In genomic region chr9:88075966-88076285, GRCh38 we compare ENCODE assay signal across 8 cellular contexts.
A peak's percentile ranks its signal among the peaks of the same experiment; 100 is the strongest.
DNase-seq lines count a peak whose midpoint lies in the region; ATAC-seq, FAIRE-seq and TF ChIP-seq lines count a peak whose summit lies in the region.

No MANE protein-coding gene starts in this region.

- H3K27ac ChIP-seq in CD8-positive, alpha-beta T cell (ENCODE audit: low read depth, low read length): no peak overlapping the region
- H3K27ac ChIP-seq in PC-9: no peak overlapping the region
- H3K27ac ChIP-seq in pancreas: peak overlapping the region; percentile 93 to 96 (median 95)

- no peak for FAIRE-seq in pancreas (lab: Jason Lieb, UNC)

- peaks cover 16% of the 10 kb centered on the region for H3K4me1 Mint-ChIP-seq in CD8-positive, alpha-beta T cell (ENCODE audit: low read depth)

- TF ChIP-seq CTCF in CD8-positive, alpha-beta T cell (IDR thresholded peaks at IDR 0.05): no peak
- TF ChIP-seq CTCF in PC-9 (conservative IDR thresholded peaks at IDR 0.05) (no peak), epithelial cell of proximal tubule (conservative IDR thresholded peaks at IDR 0.05; ENCODE audit: low read depth, low read length) (no peak), pancreas (IDR thresholded peaks at IDR 0.05) (no peak)

- H3K27ac Mint-ChIP-seq in CD8-positive, alpha-beta T cell: no peak overlapping the region

- POLR2A ChIA-PET in CD8-positive, alpha-beta T cell (lab: Charles Lee): no interaction called here
- POLR2A ChIA-PET in PC-9 (lab: Charles Lee; ENCODE audit: unreplicated experiment): no interaction called here

- CTCF ChIA-PET in CD8-positive, alpha-beta T cell (lab: Charles Lee): interaction anchor here (0.5 to 1.4 kb wide), 3 partner anchors 10 to 575 kb away, joined by 3 to 4 read pairs (median 3); no protein-coding TSS in a partner anchor
- CTCF ChIA-PET in PC-9 (lab: Charles Lee): interaction anchor here (0.5 to 0.7 kb wide), 2 partner anchors 54 to 167 kb away, joined by 3 to 5 read pairs; no protein-coding TSS in a partner anchor

- no TSS peak for BruUV-seq in PC-9 (replicated peaks; lab: Mats Ljungman, UMichigan)

- no peaks in the 10 kb centered on the region for H3K36me3 ChIP-seq in CD8-positive, alpha-beta T cell (ENCODE audit: insufficient read depth, low read length)
- H3K36me3 ChIP-seq in PC-9 (ENCODE audit: low read depth) (no peaks in the 10 kb centered on the region), pancreas (no peaks in the 10 kb centered on the region)

- intact Hi-C loops in CD8-positive, alpha-beta T cell (cut with DNase I, micrococcal nuclease): no loop called here
- intact Hi-C loops in PC-9 (cut with micrococcal nuclease; ENCODE audit: unreplicated experiment) (loop anchor here (5.0 to 10.0 kb wide), 2 partner anchors 84 to 101 kb away; partner anchors contain the start of gene CDK20), pancreas (cut with DNase I) (no loop called here)

- H3K27me3 ChIP-seq in CD8-positive, alpha-beta T cell (ENCODE audit: insufficient read depth, low read length): peaks cover 8% of the 10 kb centered on the region
- H3K27me3 ChIP-seq in PC-9 (ENCODE audit: insufficient read depth, low read depth) (no peaks in the 10 kb centered on the region), pancreas (no peaks in the 10 kb centered on the region)

- H3K27me3 Mint-ChIP-seq in CD8-positive, alpha-beta T cell (ENCODE audit: low read depth): peaks cover 69% of the 10 kb centered on the region

- 0 to 1% methylated on average over 12 of the region's 12 CpGs for WGBS in pancreas, 2 donors

- no peaks in the 10 kb centered on the region for H3K4me1 ChIP-seq in CD8-positive, alpha-beta T cell (ENCODE audit: insufficient read depth, low read length)
- peaks cover 13% of the 10 kb centered on the region for H3K4me1 ChIP-seq in PC-9 (replicated peaks; ENCODE audit: insufficient read depth)
- H3K4me1 ChIP-seq in pancreas: peaks cover 4 to 10% (median 6%) of the 10 kb centered on the region in 3 donors

- ATAC-seq in CD8-positive, alpha-beta T cell: no peak
- ATAC-seq in pancreas: peak in 3 of 4 donors; percentile 5 to 11 (median 5)
- ATAC-seq in GM21737 (IDR thresholded peaks at IDR 0.05; ENCODE audit: unreplicated experiment): no peak
- no peak for ATAC-seq in HG03457 (IDR thresholded peaks at IDR 0.05; ENCODE audit: unreplicated experiment)

- no peaks in the 10 kb centered on the region for H3K9me2 ChIP-seq in PC-9 (ENCODE audit: insufficient read depth)

- no peak overlapping the region for H3K4me3 ChIP-seq in CD8-positive, alpha-beta T cell (ENCODE audit: low read depth, low read length)
- H3K4me3 ChIP-seq in PC-9: peak overlapping the region; percentile 64
- peak overlapping the region; percentile 65 for H3K4me3 ChIP-seq in epithelial cell of proximal tubule (ENCODE audit: low read depth, low read length)
- H3K4me3 ChIP-seq in pancreas: peak overlapping the region; percentile 50 to 69 (median 58)

- H4K20me1 ChIP-seq in PC-9 (ENCODE audit: insufficient read depth): no peaks in the 10 kb centered on the region

- no peak for DNase-seq in CD8-positive, alpha-beta T cell
- DNase-seq in PC-9 (peak in 1 of 2 experiments; percentile 5), epithelial cell of proximal tubule (ENCODE audit: low read depth) (no peak), pancreas (no peak), NCI-H1417 treated with DMSO at 0.1 percent for 48 hours (lab: John Stamatoyannopoulos, UW) (no peak), glomerular visceral epithelial cell (ENCODE audit: extremely low spot score) (no peak)

- H3K4me3 Mint-ChIP-seq in CD8-positive, alpha-beta T cell: peak overlapping the region; percentile 76

- peaks cover 7% of the 10 kb centered on the region; the same call in 1 of the 2 replicates for H3F3A ChIP-seq in PC-9 (ENCODE audit: insufficient read depth, low read depth)

- no peaks in the 10 kb centered on the region for H3K79me2 ChIP-seq in PC-9 (ENCODE audit: low read depth)

- H3K9me3 Mint-ChIP-seq in CD8-positive, alpha-beta T cell: no peaks in the 10 kb centered on the region

- H2AFZ ChIP-seq in PC-9: peak overlapping the region; percentile 95

- no peaks in the 10 kb centered on the region for H3K36me3 Mint-ChIP-seq in CD8-positive, alpha-beta T cell

- H3K4me2 ChIP-seq in PC-9: peak overlapping the region; percentile 89

- no peaks in the 10 kb centered on the region for H3K9me3 ChIP-seq in CD8-positive, alpha-beta T cell (ENCODE audit: low read length)
- no peaks in the 10 kb centered on the region for H3K9me3 ChIP-seq in PC-9 (ENCODE audit: insufficient read depth, low read depth)
- no peaks in the 10 kb centered on the region for H3K9me3 ChIP-seq in pancreas

Comparison
In these comparisons a context has a peak if more than half of its experiments do, and no peak if none do; other contexts are left out.
1. ATAC-seq: peak in pancreas (3 of 4); none in CD8-positive, alpha-beta T cell (single experiment), GM21737 (single experiment) and HG03457 (single experiment).
2. H3K27ac ChIP-seq: peak in pancreas (4 of 4); none in CD8-positive, alpha-beta T cell (single experiment) and PC-9 (single experiment).